ENCODE assay signal across 34 cellular contexts in the genomic region with DNA sequence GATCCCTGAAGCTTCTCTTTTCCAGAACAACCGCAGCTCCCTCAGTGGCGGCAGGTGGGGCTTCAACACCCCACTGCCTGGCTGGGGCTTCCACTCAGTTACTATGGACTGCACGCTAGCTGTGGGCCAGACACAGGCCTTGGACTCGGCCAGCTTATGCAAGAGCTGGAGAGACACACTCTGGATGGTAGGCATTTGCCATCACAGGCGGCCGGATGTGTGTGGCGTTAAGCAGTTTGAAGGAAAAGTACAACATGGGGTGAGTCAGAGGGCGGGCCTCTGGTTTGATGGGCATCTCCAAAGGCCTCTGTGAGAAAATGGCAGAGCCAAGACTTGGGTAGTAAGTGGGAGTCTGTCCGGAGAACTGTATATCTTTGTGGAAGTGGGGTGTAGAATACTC. TPM values are rescaled to one million over a fixed set of nuclear protein-coding genes. Genes with fewer than 3 reads are reported as not detected.
"Had no signal": no experiment of that assay in that cellular context is flagged by ENCODE, and none has a peak within 500 bp of the region (broad histone marks: within the 10 kb centered on the region; RNA-seq: fewer than 3 reads in every experiment).

No MANE protein-coding gene starts in this region.

- DNase-seq: activated CD4-positive, alpha-beta T cell treated with anti-CD3 and anti-CD28 coated beads for 48 hours; activated CD4-positive, alpha-beta T cell treated with anti-CD3 and anti-CD28 coated beads, Interleukin-2, amount 50 U/mL, for 48 hours; activated CD8-positive, alpha-beta memory T cell treated with anti-CD3 and anti-CD28 coated beads for 24 hours; activated effector memory CD4-positive, alpha-beta T cell treated with anti-CD3 and anti-CD28 coated beads, Interleukin-2, amount 50 U/mL, for 16 hours; activated naive CD4-positive, alpha-beta T cell treated with anti-CD3 and anti-CD28 coated beads, Interleukin-2, amount 10 ng/mL, durations not matched to agents 7 days and 5 days; activated naive CD8-positive, alpha-beta T cell treated with anti-CD3 and anti-CD28 coated beads, Interleukin-2, amount 10 ng/mL, durations not matched to agents 7 days and 5 days; amniotic stem cell; cerebellar nuclear complex; colonic mucosa; effector CD8-positive, alpha-beta T cell; gastrocnemius medialis; head of caudate nucleus; hippocampal formation; kidney; left colon; naive B cell; nephron progenitor cell; pancreas; psoas muscle; stimulated activated CD4-positive, alpha-beta T cell treated with anti-CD3 and anti-CD28 coated beads, Interleukin-1b, Interleukin-23, amount 100 ng/mL, for 48 hours; stimulated activated CD4-positive, alpha-beta T cell treated with anti-CD3 and anti-CD28 coated beads, Interleukin-4, amount 100 ng/mL, for 4 hours; stimulated activated CD8-positive, alpha-beta memory T cell treated with anti-CD3 and anti-CD28 coated beads, Interleukin-4, amount 100 ng/mL, for 48 hours; stimulated activated naive CD8-positive, alpha-beta T cell treated with anti-CD3 and anti-CD28 coated beads, Interleukin-15, amount 100 ng/mL, for 72 hours; substantia nigra; uterus had no signal

- H3K27me3 ChIP-seq: colonic mucosa, gastrocnemius medialis, pancreas, uterus had no signal

- H3K4me1 ChIP-seq: colonic mucosa, gastrocnemius medialis, pancreas, psoas muscle, uterus had no signal

- ATAC-seq: gastrocnemius medialis; left colon; pancreas; psoas muscle; stimulated activated memory B cell treated with anti-CD40 and anti-IgM and Interleukin-4, amounts not matched to agents 10 μg/mL and 1 μg/mL and 100 μg/mL, for 72 hours; stimulated activated naive CD8-positive, alpha-beta T cell treated with anti-CD3 and anti-CD28 coated beads, Interleukin-15, amount 100 ng/mL, for 72 hours had no signal

- H3K27ac ChIP-seq: colonic mucosa, gastrocnemius medialis, pancreas, psoas muscle, uterus, VCaP had no signal

- H3K36me3 ChIP-seq: colonic mucosa, gastrocnemius medialis, pancreas, uterus had no signal

- FAIRE-seq: astrocyte, endometrium, kidney, pancreas, TTC549 had no signal

- H3K9me3 ChIP-seq: colonic mucosa, gastrocnemius medialis, pancreas, psoas muscle, uterus had no signal

- H3K4me3 ChIP-seq: colonic mucosa, gastrocnemius medialis, pancreas, psoas muscle, smooth muscle cell, uterus had no signal

RNA-seq across cellular contexts. Expression of a gene that starts 17.6 kb away (rescaled TPM):
- total RNA-seq: activated naive CD8-positive, alpha-beta T cell treated with anti-CD3 and anti-CD28 coated beads, Interleukin-2, amount 10 ng/mL, durations not matched to agents 7 days and 5 days; colonic mucosa; dermis microvascular lymphatic vessel endothelial cell; epithelial cell of proximal tubule; gastrocnemius medialis; left colon; pancreas; psoas muscle; smooth muscle cell; T-helper 1 cell treated with Interleukin-12 subunit alpha and Interleukin-12 subunit beta and Interleukin-4 antibody, amounts not matched to agents 30 ng/mL and 1 ng/mL, for 36 hours had no signal
